ENCODE assay signal across 8 cellular contexts in genomic region chr1:44354840-44355581, GRCh38. TPM values are rescaled to one million over a fixed set of nuclear protein-coding genes. Genes with fewer than 3 reads are reported as not detected.
DNase-seq lines count a peak whose midpoint lies in the region; ATAC-seq and TF ChIP-seq lines count a peak whose summit lies in the region.

A gene with protein sequence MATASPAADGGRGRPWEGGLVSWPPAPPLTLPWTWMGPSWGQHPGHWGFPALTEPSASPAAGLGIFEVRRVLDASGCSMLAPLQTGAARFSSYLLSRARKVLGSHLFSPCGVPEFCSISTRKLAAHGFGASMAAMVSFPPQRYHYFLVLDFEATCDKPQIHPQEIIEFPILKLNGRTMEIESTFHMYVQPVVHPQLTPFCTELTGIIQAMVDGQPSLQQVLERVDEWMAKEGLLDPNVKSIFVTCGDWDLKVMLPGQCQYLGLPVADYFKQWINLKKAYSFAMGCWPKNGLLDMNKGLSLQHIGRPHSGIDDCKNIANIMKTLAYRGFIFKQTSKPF (minus strand): TSS chr1:44355257. CDS start chr1:44355026, 231 bp downstream.

- peaks cover 11 to 24% (median 23%) of the 10 kb centered on the region in 3 donors for H3K4me1 Mint-ChIP-seq in IgD-negative memory B cell

- no peaks in the 10 kb centered on the region for H3K9me3 Mint-ChIP-seq in IgD-negative memory B cell

- DNase-seq in DMS 273 treated with DMSO at 0.1 percent for 48 hours (lab: John Stamatoyannopoulos, UW) (peak; percentile 88), OCI-M2 (lab: John Stamatoyannopoulos, UW; ENCODE audit: unreplicated experiment) (peak; percentile 40), activated T-cell treated with anti-CD3 and anti-CD28 coated beads for 4 hours (peak; percentile 93), epithelial cell of esophagus (ENCODE audit: low read depth) (peak; percentile 99)
- DNase-seq in stimulated activated CD8-positive, alpha-beta memory T cell treated with anti-CD3 and anti-CD28 coated beads, Interleukin-4, amount 100 ng/mL, for 1 hour (ENCODE audit: low read depth in 2 of 2, low spot score in 1 of 2) = peak; percentile 86 to 94

- H3K4me3 Mint-ChIP-seq in IgD-negative memory B cell = peak within 1 kb of the TSS; percentile 93 to 99 (median 96)

- H3K4me1 ChIP-seq in mononuclear cell (ENCODE audit: insufficient read depth, low read length) = peaks cover 21% of the 10 kb centered on the region

- H3K9me3 ChIP-seq in mononuclear cell (ENCODE audit: low read depth, low read length) = no peaks in the 10 kb centered on the region

- no peaks in the 10 kb centered on the region for H3K36me3 Mint-ChIP-seq in IgD-negative memory B cell

- peak; percentile 99 for ATAC-seq in GM21529 (IDR thresholded peaks at IDR 0.05; ENCODE audit: unreplicated experiment)

- H3K4me3 ChIP-seq in epithelial cell of esophagus (ENCODE audit: low read length) (peak within 1 kb of the TSS; percentile 75), mononuclear cell (ENCODE audit: low read length) (peak within 1 kb of the TSS; percentile 70)

- no peaks in the 10 kb centered on the region for H3K27me3 Mint-ChIP-seq in IgD-negative memory B cell

- H3K27me3 ChIP-seq in mononuclear cell (ENCODE audit: insufficient read depth, low read length) = no peaks in the 10 kb centered on the region

- no peak for TF ChIP-seq CTCF in epithelial cell of esophagus (IDR thresholded peaks at IDR 0.05; ENCODE audit: insufficient read depth, low read depth, low read length, missing control alignments)

- H3K27ac Mint-ChIP-seq in IgD-negative memory B cell = peak within 1 kb of the TSS; percentile 46 to 96 (median 94)

RNA-seq across cellular contexts. Expression of the gene that starts here (rescaled TPM):
- 41.6 TPM for polyA plus RNA-seq in IgD-negative memory B cell
- total RNA-seq in mononuclear cell = 11.3 TPM

Comparison
In these comparisons a context has a peak if more than half of its experiments do, and no peak if none do; other contexts are left out.
1. Peak in every context shown above with its lines: DNase-seq, ATAC-seq and H3K4me3 ChIP-seq.
2. DNase-seq: peak in every context shown above with its lines; median percentile 99 in epithelial cell of esophagus; 93 in activated T-cell treated with anti-CD3 and anti-CD28 coated beads for 4 hours; 90 in stimulated activated CD8-positive, alpha-beta memory T cell treated with anti-CD3 and anti-CD28 coated beads, Interleukin-4, amount 100 ng/mL, for 1 hour; 88 in DMS 273 treated with DMSO at 0.1 percent for 48 hours; 40 in OCI-M2.